25 cellular contexts compared by ENCODE assay signal in genomic region chr6:29680416-29680815, GRCh38. TPM values are rescaled to one million over a fixed set of nuclear protein-coding genes. Genes with fewer than 3 reads are reported as not detected.
DNase-seq lines count a peak whose midpoint lies in the region; ATAC-seq and TF ChIP-seq lines count a peak whose summit lies in the region.
"Had no signal": no experiment of that assay in that cellular context is flagged by ENCODE, and none has a peak within 500 bp of the region (broad histone marks: within the 10 kb centered on the region; RNA-seq: fewer than 3 reads in every experiment).

No MANE protein-coding gene starts in this region.

- H3K27ac ChIP-seq in epithelial cell of prostate = peak overlapping the region; percentile 97
- H3K27ac ChIP-seq: lower lobe of right lung, right lobe of liver, SK-N-MC had no signal

- peaks cover 7% of the 10 kb centered on the region for H3K4me1 Mint-ChIP-seq in T-helper 2 cell treated with Interferon-gamma antibody and Interleukin-4, amounts not matched to agents 5 μg/mL and 100 μg/mL, for 36 hours (ENCODE audit: low read depth)
- peaks cover 59% of the 10 kb centered on the region for H3K4me1 Mint-ChIP-seq in WTC11
- peaks cover 9% of the 10 kb centered on the region for H3K4me1 Mint-ChIP-seq in stimulated activated effector memory CD8-positive, alpha-beta T cell treated with anti-CD3 and anti-CD28 coated beads, Interleukin-12 subunit alpha, Interleukin-12 subunit beta, amount 100 ng/mL, for 72 hours

- TF ChIP-seq CTCF in WTC11 (IDR thresholded peaks at IDR 0.05) = peak; percentile 42

- no peaks in the 10 kb centered on the region for H3K36me3 Mint-ChIP-seq in T-helper 2 cell treated with Interferon-gamma antibody and Interleukin-4, amounts not matched to agents 5 μg/mL and 100 μg/mL, for 36 hours (ENCODE audit: low read depth)
- peaks cover 7% of the 10 kb centered on the region for H3K36me3 Mint-ChIP-seq in WTC11
- H3K36me3 Mint-ChIP-seq in stimulated activated effector memory CD8-positive, alpha-beta T cell treated with anti-CD3 and anti-CD28 coated beads, Interleukin-12 subunit alpha, Interleukin-12 subunit beta, amount 100 ng/mL, for 72 hours = no peaks in the 10 kb centered on the region
- H3K36me3 Mint-ChIP-seq: type B pancreatic cell had no signal

- CTCF ChIA-PET in WTC11 (lab: Charles Lee) = interaction anchor here (1.0 to 12.4 kb wide), 4 partner anchors 14 to 168 kb away, joined by 3 to 405 read pairs (median 13); no protein-coding TSS in a partner anchor

- H3K27ac Mint-ChIP-seq in T-helper 2 cell treated with Interferon-gamma antibody and Interleukin-4, amounts not matched to agents 5 μg/mL and 100 μg/mL, for 36 hours = peak overlapping the region; percentile 10
- H3K27ac Mint-ChIP-seq in WTC11 = peak overlapping the region; percentile 72
- no peak overlapping the region for H3K27ac Mint-ChIP-seq in stimulated activated effector memory CD8-positive, alpha-beta T cell treated with anti-CD3 and anti-CD28 coated beads, Interleukin-12 subunit alpha, Interleukin-12 subunit beta, amount 100 ng/mL, for 72 hours
- H3K27ac Mint-ChIP-seq: activated CD4-positive, alpha-beta T cell treated with anti-CD3 and anti-CD28 coated beads for 36 hours; effector memory CD8-positive, alpha-beta T cell; type B pancreatic cell had no signal

- ATAC-seq in WTC11 (no peak), GM18867 (IDR thresholded peaks at IDR 0.05; ENCODE audit: unreplicated experiment) (no peak)
- peak; percentile 31 for ATAC-seq in stimulated activated effector memory CD8-positive, alpha-beta T cell treated with anti-CD3 and anti-CD28 coated beads, Interleukin-12 subunit alpha, Interleukin-12 subunit beta, amount 100 ng/mL, for 72 hours
- ATAC-seq: activated CD4-positive, alpha-beta T cell treated with anti-CD3 and anti-CD28 coated beads for 36 hours; effector memory CD8-positive, alpha-beta T cell; Panc1; right lobe of liver had no signal

- peaks cover 2% of the 10 kb centered on the region for H3K27me3 Mint-ChIP-seq in T-helper 2 cell treated with Interferon-gamma antibody and Interleukin-4, amounts not matched to agents 5 μg/mL and 100 μg/mL, for 36 hours (ENCODE audit: low read depth)
- H3K27me3 Mint-ChIP-seq in WTC11 (ENCODE audit: low read depth) = peaks cover 6% of the 10 kb centered on the region; the same call in 1 of the 2 replicates
- H3K27me3 Mint-ChIP-seq: activated CD4-positive, alpha-beta T cell treated with anti-CD3 and anti-CD28 coated beads for 36 hours had no signal

- POLR2A ChIA-PET in WTC11 (lab: Charles Lee) = no interaction called here

- DNase-seq in T-helper 2 cell treated with Interferon-gamma antibody and Interleukin-4, amounts not matched to agents 5 μg/mL and 100 μg/mL, for 36 hours (ENCODE audit: low spot score) = no peak
- DNase-seq in T-helper 2 cell (no peak), WTC11 (ENCODE audit: low spot score) (peak; percentile 40), epithelial cell of prostate (ENCODE audit: low read depth, low spot score) (no peak), OCI-M1 (lab: John Stamatoyannopoulos, UW) (no peak), NCI-H1694 treated with DMSO at 0.1 percent for 48 hours (lab: John Stamatoyannopoulos, UW) (no peak)
- no peak for DNase-seq in stimulated activated effector memory CD8-positive, alpha-beta T cell treated with anti-CD3 and anti-CD28 coated beads, Interleukin-12 subunit alpha, Interleukin-12 subunit beta, amount 100 ng/mL, for 72 hours (ENCODE audit: low spot score in 2 of 2)
- DNase-seq: activated CD4-positive, alpha-beta T cell treated with anti-CD3 and anti-CD28 coated beads for 36 hours; activated gamma-delta T cell treated with Interleukin-2 at 50 U/mL for 16 hours; aorta; effector memory CD8-positive, alpha-beta T cell; GDM1; HCEC 1CT; heart left ventricle; lower lobe of right lung; NCI-H2227 treated with DMSO at 0.1 percent for 48 hours; right lobe of liver; stimulated activated naive CD4-positive, alpha-beta T cell treated with Interleukin-2 at 50 U/mL for 16 hours had no signal

- H3K9me3 Mint-ChIP-seq in T-helper 2 cell treated with Interferon-gamma antibody and Interleukin-4, amounts not matched to agents 5 μg/mL and 100 μg/mL, for 36 hours = no peaks in the 10 kb centered on the region
- H3K9me3 Mint-ChIP-seq in WTC11 = peaks cover 9% of the 10 kb centered on the region
- H3K9me3 Mint-ChIP-seq in stimulated activated effector memory CD8-positive, alpha-beta T cell treated with anti-CD3 and anti-CD28 coated beads, Interleukin-12 subunit alpha, Interleukin-12 subunit beta, amount 100 ng/mL, for 72 hours = no peaks in the 10 kb centered on the region
- H3K9me3 Mint-ChIP-seq: effector memory CD8-positive, alpha-beta T cell; type B pancreatic cell had no signal

- H3K4me3 Mint-ChIP-seq in T-helper 2 cell treated with Interferon-gamma antibody and Interleukin-4, amounts not matched to agents 5 μg/mL and 100 μg/mL, for 36 hours = peak overlapping the region; percentile 63
- H3K4me3 Mint-ChIP-seq in WTC11 = peak overlapping the region; percentile 59
- H3K4me3 Mint-ChIP-seq in stimulated activated effector memory CD8-positive, alpha-beta T cell treated with anti-CD3 and anti-CD28 coated beads, Interleukin-12 subunit alpha, Interleukin-12 subunit beta, amount 100 ng/mL, for 72 hours = peak overlapping the region; percentile 60
- H3K4me3 Mint-ChIP-seq: activated CD4-positive, alpha-beta T cell treated with anti-CD3 and anti-CD28 coated beads for 36 hours; type B pancreatic cell had no signal

TF ChIP-seq in WTC11, 78 proteins besides CTCF, POLR2A, EP300 and RAD21:
- 0 out of 2 replicates have a peak, but pooled peaks have one; percentile 30 for TF ChIP-seq PRRX2 (CRISPR knock-in tag; IDR thresholded peaks at IDR 0.05)
- no peak for TF ChIP-seq SMAD3 (CRISPR knock-in tag; IDR thresholded peaks at IDR 0.05; ENCODE audit: borderline replicate concordance)
- TF ChIP-seq ZNF532 (CRISPR knock-in tag; IDR thresholded peaks at IDR 0.05; ENCODE audit: borderline replicate concordance) = no peak
- TF ChIP-seq ATF6 (CRISPR knock-in tag; IDR thresholded peaks at IDR 0.05) = no peak

RNA-seq across cellular contexts. Expression of gene ZFP57, which starts 0.5 kb away (rescaled TPM):
- 6.0 to 6.4 TPM (median 6.2 TPM) in 3 replicates for total RNA-seq in WTC11 (2021)
- total RNA-seq: A172; activated CD4-positive, alpha-beta T cell treated with anti-CD3 and anti-CD28 coated beads for 36 hours; cerebellum; lower lobe of right lung; osteocyte had no signal

RNA-seq across cellular contexts. Expression of gene MOG, which starts 23.5 kb away (rescaled TPM):
- 0.55 to 1.2 TPM (median 0.57 TPM) in 3 replicates for total RNA-seq in WTC11 (2021)
- total RNA-seq: A172; activated CD4-positive, alpha-beta T cell treated with anti-CD3 and anti-CD28 coated beads for 36 hours; aorta; lower lobe of right lung; osteocyte; right lobe of liver had no signal

RNA-seq across cellular contexts. Expression of gene HLA-F, which starts 42.8 kb away (rescaled TPM):
- total RNA-seq in WTC11 (2021) = 7.5 to 11.8 TPM (median 11.2 TPM) in 3 replicates

RNA-seq across cellular contexts. Expression of gene GABBR1, which starts 47.4 kb away (rescaled TPM):
- 82.5 to 107 TPM (median 83.0 TPM) in 3 replicates for total RNA-seq in WTC11 (2021)
